Comparison of ENCODE assay signal across 8 cellular contexts in the genomic region with DNA sequence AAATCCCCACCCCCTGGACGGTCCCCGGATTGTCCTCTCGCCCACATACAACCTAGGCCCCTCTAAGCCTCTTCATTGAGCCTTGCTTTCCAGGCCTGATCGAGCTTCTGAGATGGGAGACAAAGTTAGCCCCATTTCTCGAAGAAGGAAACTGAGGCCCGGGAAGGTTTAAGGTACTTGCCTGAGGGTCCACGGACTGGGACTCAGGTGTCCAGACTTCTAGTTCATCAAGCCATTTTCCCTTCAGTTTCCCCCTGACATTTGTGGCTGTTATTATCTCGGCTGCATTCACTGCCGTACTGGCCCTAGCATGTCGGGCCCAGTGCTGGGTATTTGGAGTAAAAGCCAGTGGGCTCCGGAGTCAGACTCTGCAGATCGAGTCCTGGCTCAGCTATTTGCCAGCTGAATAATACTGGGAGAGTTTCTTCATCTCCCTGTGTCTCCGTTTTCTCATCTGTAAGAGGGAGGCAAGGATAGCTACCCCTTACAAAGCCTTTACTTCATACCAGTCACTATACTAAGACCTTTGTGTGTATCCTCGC. TPM values are rescaled to one million over a fixed set of nuclear protein-coding genes. Genes with fewer than 3 reads are reported as not detected.
A peak's percentile ranks its signal among the peaks of the same experiment; 100 is the strongest.
DNase-seq lines count a peak whose midpoint lies in the region; ATAC-seq lines count a peak whose summit lies in the region.

No MANE protein-coding gene starts in this region.

- POLR2A ChIA-PET in CD8-positive, alpha-beta memory T cell (lab: Charles Lee): no interaction called here
- POLR2A ChIA-PET in activated naive CD8-positive, alpha-beta T cell treated with anti-CD3 and anti-CD28 coated beads, Interleukin-2, amount 10 ng/mL, durations not matched to agents 7 days and 5 days (lab: Charles Lee): interaction anchor here (0.6 to 1.9 kb wide), 5 partner anchors 11 to 745 kb away, joined by 3 to 6 read pairs (median 3); partner anchors contain the start of genes MANBAL and RALGAPB

- CTCF ChIA-PET in CD8-positive, alpha-beta memory T cell (lab: Charles Lee): interaction anchor here (1.0 to 2.0 kb wide), 2 partner anchors 9 to 12 kb away, joined by 3 to 4 read pairs; no protein-coding TSS in a partner anchor

- H3K4me1 Mint-ChIP-seq in CD8-positive, alpha-beta memory T cell: peaks cover 67 to 86% (median 83%) of the 10 kb centered on the region in 3 donors
- peaks cover 45% of the 10 kb centered on the region for H3K4me1 Mint-ChIP-seq in activated naive CD8-positive, alpha-beta T cell treated with anti-CD3 and anti-CD28 coated beads, Interleukin-2, amount 10 ng/mL, durations not matched to agents 7 days and 5 days
- H3K4me1 Mint-ChIP-seq in immature natural killer cell: peaks cover 65 to 74% of the 10 kb centered on the region in 2 donors

- H3K36me3 Mint-ChIP-seq in CD8-positive, alpha-beta memory T cell: peaks cover 0 to 47% (median 3%) of the 10 kb centered on the region in 3 donors
- peaks cover 22% of the 10 kb centered on the region for H3K36me3 Mint-ChIP-seq in activated naive CD8-positive, alpha-beta T cell treated with anti-CD3 and anti-CD28 coated beads, Interleukin-2, amount 10 ng/mL, durations not matched to agents 7 days and 5 days
- peaks cover 0 to 5% (median 0%) of the 10 kb centered on the region in 3 donors for H3K36me3 Mint-ChIP-seq in immature natural killer cell

- peak in 1 of 5 donors; percentile 4 for DNase-seq in CD8-positive, alpha-beta memory T cell
- peak; percentile 29 for DNase-seq in activated naive CD8-positive, alpha-beta T cell treated with anti-CD3 and anti-CD28 coated beads, Interleukin-2, amount 10 ng/mL, durations not matched to agents 7 days and 5 days
- DNase-seq in immature natural killer cell: no peak
- peak in 2 of 49 donors; percentile 26 to 31 for DNase-seq in substantia nigra (lab: John Stamatoyannopoulos, UW)
- no peak for DNase-seq in HuH-7 (ENCODE audit: low spot score)
- no peak for DNase-seq in activated CD4-positive, alpha-beta T cell treated with anti-CD3 and anti-CD28 coated beads, Interleukin-2, amount 50 U/mL, for 1 hour

- no peaks in the 10 kb centered on the region for H3K9me3 ChIP-seq in CD8-positive, alpha-beta memory T cell (ENCODE audit: low read length)

- H3K27me3 Mint-ChIP-seq in CD8-positive, alpha-beta memory T cell: peaks cover 0 to 4% of the 10 kb centered on the region in 2 donors
- H3K27me3 Mint-ChIP-seq in activated naive CD8-positive, alpha-beta T cell treated with anti-CD3 and anti-CD28 coated beads, Interleukin-2, amount 10 ng/mL, durations not matched to agents 7 days and 5 days: no peaks in the 10 kb centered on the region
- peaks cover 0 to 11% (median 7%) of the 10 kb centered on the region in 3 donors for H3K27me3 Mint-ChIP-seq in immature natural killer cell (ENCODE audit: low read depth in 3 of 3)

- H3K4me3 ChIP-seq in CD8-positive, alpha-beta memory T cell (ENCODE audit: low read length): peak overlapping the region; percentile 96

- H3K27me3 ChIP-seq in CD8-positive, alpha-beta memory T cell (ENCODE audit: insufficient read depth, low read length, poor library complexity, severe bottlenecking): no peaks in the 10 kb centered on the region

- H3K36me3 ChIP-seq in CD8-positive, alpha-beta memory T cell (ENCODE audit: insufficient read depth, low read length): no peaks in the 10 kb centered on the region

- ATAC-seq in HG02852 (IDR thresholded peaks at IDR 0.05; ENCODE audit: unreplicated experiment) (peak; percentile 7), HG03175 (IDR thresholded peaks at IDR 0.05; ENCODE audit: unreplicated experiment) (no peak)
- ATAC-seq in activated naive CD8-positive, alpha-beta T cell treated with anti-CD3 and anti-CD28 coated beads, Interleukin-2, amount 10 ng/mL, durations not matched to agents 7 days and 5 days (ENCODE audit: low read depth): no peak

- H3K27ac Mint-ChIP-seq in CD8-positive, alpha-beta memory T cell: peak overlapping the region; percentile 99
- H3K27ac Mint-ChIP-seq in activated naive CD8-positive, alpha-beta T cell treated with anti-CD3 and anti-CD28 coated beads, Interleukin-2, amount 10 ng/mL, durations not matched to agents 7 days and 5 days: peak overlapping the region; percentile 99
- H3K27ac Mint-ChIP-seq in immature natural killer cell: peak overlapping the region; percentile 98 to 100 (median 98)

- H3K4me3 Mint-ChIP-seq in CD8-positive, alpha-beta memory T cell: peak overlapping the region; percentile 96 to 99 (median 96)
- H3K4me3 Mint-ChIP-seq in activated naive CD8-positive, alpha-beta T cell treated with anti-CD3 and anti-CD28 coated beads, Interleukin-2, amount 10 ng/mL, durations not matched to agents 7 days and 5 days: peak overlapping the region; percentile 98
- H3K4me3 Mint-ChIP-seq in immature natural killer cell: peak overlapping the region; percentile 89 to 98 (median 97)

- no peaks in the 10 kb centered on the region for H3K9me3 Mint-ChIP-seq in CD8-positive, alpha-beta memory T cell
- H3K9me3 Mint-ChIP-seq in activated naive CD8-positive, alpha-beta T cell treated with anti-CD3 and anti-CD28 coated beads, Interleukin-2, amount 10 ng/mL, durations not matched to agents 7 days and 5 days: peaks cover 2% of the 10 kb centered on the region
- H3K9me3 Mint-ChIP-seq in immature natural killer cell: no peaks in the 10 kb centered on the region

- peak overlapping the region; percentile 95 for H3K27ac ChIP-seq in CD8-positive, alpha-beta memory T cell (ENCODE audit: low read depth, low read length)
- peak overlapping the region; percentile 94 for H3K27ac ChIP-seq in substantia nigra (ENCODE audit: low read depth, low read length, poor library complexity, severe bottlenecking)

- peaks cover 60% of the 10 kb centered on the region for H3K4me1 ChIP-seq in CD8-positive, alpha-beta memory T cell (ENCODE audit: insufficient read depth, low read length)

RNA-seq across cellular contexts. Expression of gene RPRD1B, which starts 0.6 kb away (rescaled TPM):
- total RNA-seq in CD8-positive, alpha-beta memory T cell: 10 to 100 TPM; 39.1 TPM
- polyA plus RNA-seq in CD8-positive, alpha-beta memory T cell: 5.2 TPM
- 10 to 100 TPM; 39.2 to 41.0 TPM for total RNA-seq in activated naive CD8-positive, alpha-beta T cell treated with anti-CD3 and anti-CD28 coated beads, Interleukin-2, amount 10 ng/mL, durations not matched to agents 7 days and 5 days
- polyA plus RNA-seq in immature natural killer cell: 1 to 10 TPM; 2.0 to 4.3 (median 2.1) TPM

RNA-seq across cellular contexts. Expression of gene TTI1, which starts 0.9 kb away (rescaled TPM):
- 10 to 100 TPM; 40.5 to 41.6 TPM for total RNA-seq in CD8-positive, alpha-beta memory T cell
- 16.7 TPM for polyA plus RNA-seq in CD8-positive, alpha-beta memory T cell
- 10 to 100 TPM; 28.2 TPM for total RNA-seq in activated naive CD8-positive, alpha-beta T cell treated with anti-CD3 and anti-CD28 coated beads, Interleukin-2, amount 10 ng/mL, durations not matched to agents 7 days and 5 days
- 10 to 100 TPM in 2 of 3 donors, 1 to 10 TPM in 1; 8.8 to 17.7 (median 15.4) TPM for polyA plus RNA-seq in immature natural killer cell
